In genomic region chr7:133191787-133192186, GRCh38 we compare ENCODE assay signal across 25 cellular contexts.
DNase-seq lines count a peak whose midpoint lies in the region; ATAC-seq, FAIRE-seq and TF ChIP-seq lines count a peak whose summit lies in the region.
"Had no signal": no experiment of that assay in that cellular context is flagged by ENCODE, and none has a peak within 500 bp of the region (broad histone marks: within the 10 kb centered on the region; RNA-seq: fewer than 3 reads in every experiment).

No MANE protein-coding gene starts in this region.

- H3K23ac ChIP-seq in H1 (ENCODE audit: insufficient read length) (no peak overlapping the region), neuronal stem cell (ENCODE audit: low read depth, low read length, poor library complexity) (no peak overlapping the region)

- H3K4ac ChIP-seq in H1 (replicated peaks; ENCODE audit: insufficient read length, low read depth, low read length) (no peak overlapping the region), neuronal stem cell (ENCODE audit: low read length) (no peak overlapping the region)

- H4K5ac ChIP-seq in H1 (ENCODE audit: insufficient read length, low read depth, low read length), result no peak overlapping the region

- H4K91ac ChIP-seq in H1 (replicated peaks; ENCODE audit: insufficient read length, low read length), result no peak overlapping the region
- peak overlapping the region; percentile 33 for H4K91ac ChIP-seq in neuronal stem cell (ENCODE audit: low read depth, low read length, poor library complexity)

- H2AFZ ChIP-seq in SK-N-SH (ENCODE audit: low read depth) (no peak overlapping the region), H1 (ENCODE audit: low read length) (0 out of 2 replicates have a peak overlapping the region, but pooled peaks have one; percentile 55), neuronal stem cell (ENCODE audit: low read length) (no peak overlapping the region)

- no peak for FAIRE-seq in H1 (lab: Jason Lieb, UNC)
- FAIRE-seq: A204.1, GM12878, GM12892, GM18507 had no signal

- no peaks in the 10 kb centered on the region for H3K9me3 Mint-ChIP-seq in activated naive CD8-positive, alpha-beta T cell treated with anti-CD3 and anti-CD28 coated beads, Interleukin-2, amount 50 U/mL, for 24 hours
- H3K9me3 Mint-ChIP-seq in CD4-positive, alpha-beta memory T cell, result peaks cover 0 to 3% (median 0%) of the 10 kb centered on the region in 8 donors
- H3K9me3 Mint-ChIP-seq: CD4-positive, alpha-beta T cell; CD8-positive, alpha-beta memory T cell had no signal

- peak; percentile 36 for DNase-seq in SK-N-SH
- DNase-seq in H1 (ENCODE audit: low read depth in 1 of 2, low spot score in 2 of 2), result no peak
- DNase-seq in neuronal stem cell (ENCODE audit: low spot score), result no peak
- DNase-seq in A673 (ENCODE audit: low spot score), result no peak
- DNase-seq in activated naive CD8-positive, alpha-beta T cell treated with anti-CD3 and anti-CD28 coated beads, Interleukin-2, amount 50 U/mL, for 24 hours, result no peak
- DNase-seq in CD4-positive, alpha-beta memory T cell, result no peak
- DNase-seq: 8988T; AML-193; CD4-positive, alpha-beta T cell; CD8-positive, alpha-beta memory T cell; COR-L47; DMS 273 treated with DMSO at 0.1 percent for 48 hours; DMS153; DMS53; DMS79; DND-41; EL; GDM1 had no signal

- H3K18ac ChIP-seq in H1 (ENCODE audit: extremely low read depth, low read length) (no peak overlapping the region), neuronal stem cell (ENCODE audit: low read length) (no peak overlapping the region)

- no peak for TF ChIP-seq POLR2A in H1 (IDR thresholded peaks at IDR 0.05; ENCODE audit: control extremely low read depth in 1 of 2, low read depth in 2 of 2, low read length in 2 of 2)

- H3K4me1 Mint-ChIP-seq in activated naive CD8-positive, alpha-beta T cell treated with anti-CD3 and anti-CD28 coated beads, Interleukin-2, amount 50 U/mL, for 24 hours, result no peaks in the 10 kb centered on the region
- H3K4me1 Mint-ChIP-seq in CD4-positive, alpha-beta memory T cell, result no peaks in the 10 kb centered on the region
- H3K4me1 Mint-ChIP-seq: B cell; CD8-positive, alpha-beta memory T cell had no signal

- no peak for TF ChIP-seq CTCF in SK-N-SH (IDR thresholded peaks at IDR 0.05)
- no peak for TF ChIP-seq CTCF in H1 (IDR thresholded peaks at IDR 0.05; ENCODE audit: control extremely low read depth in 1 of 3, insufficient read depth in 1 of 3, low read depth in 1 of 3, low read length in 3 of 3)
- TF ChIP-seq CTCF in A673 (conservative IDR thresholded peaks at IDR 0.05; ENCODE audit: low read depth, low read length), result no peak

- H2BK5ac ChIP-seq in H1 (ENCODE audit: low read depth, low read length) (no peak overlapping the region), neuronal stem cell (ENCODE audit: low read length) (no peak overlapping the region)

- no peak overlapping the region for H3K27ac Mint-ChIP-seq in activated naive CD8-positive, alpha-beta T cell treated with anti-CD3 and anti-CD28 coated beads, Interleukin-2, amount 50 U/mL, for 24 hours
- no peak overlapping the region for H3K27ac Mint-ChIP-seq in CD4-positive, alpha-beta memory T cell
- H3K27ac Mint-ChIP-seq: B cell; CD4-positive, alpha-beta T cell had no signal

- no peak overlapping the region for H2BK20ac ChIP-seq in H1 (ENCODE audit: low read length)

- H3K9me2 ChIP-seq in SK-N-SH, result no peaks in the 10 kb centered on the region

- H3K4me1 ChIP-seq in SK-N-SH (ENCODE audit: control insufficient read depth in 1 of 2, insufficient read depth in 2 of 2, low read depth in 1 of 2, low read length in 1 of 2) (peaks cover 0 to 10% of the 10 kb centered on the region in 2 experiments; a peak in 2 of 4 replicates), H1 (replicated peaks in 1 of 4; ENCODE audit: control insufficient read depth in 3 of 4, insufficient read depth in 4 of 4, low read length in 3 of 4) (peaks cover under 1 to 13% (median 9%) of the 10 kb centered on the region in 4 experiments; a peak in 5 of 7 replicates), neuronal stem cell (ENCODE audit: control insufficient read depth in 2 of 2, insufficient read depth in 1 of 2, low read depth in 1 of 2, low read length in 2 of 2) (no peaks in the 10 kb centered on the region), A673 (ENCODE audit: insufficient read depth, low read length, poor library complexity, severe bottlenecking) (no peaks in the 10 kb centered on the region)
- no peaks in the 10 kb centered on the region for H3K4me1 ChIP-seq in CD4-positive, alpha-beta memory T cell (ENCODE audit: insufficient read depth, low read length)
- H3K4me1 ChIP-seq: BLaER1 treated with 17β-estradiol and CSF1 and Interleukin-3, amounts not matched to agents 10 nM and 100 nM had no signal

- H2AK5ac ChIP-seq in H1 (ENCODE audit: low read depth, low read length) (no peak overlapping the region), neuronal stem cell (ENCODE audit: low read depth, low read length) (no peak overlapping the region)

- H3K9ac ChIP-seq in SK-N-SH (no peak overlapping the region), H1 (replicated peaks in 1 of 4; ENCODE audit: extremely low read depth in 1 of 4, low read depth in 3 of 4, low read length in 3 of 4) (no peak overlapping the region), neuronal stem cell (ENCODE audit: low read depth, low read length, poor library complexity) (no peak overlapping the region)
- H3K9ac ChIP-seq: BLaER1 treated with 17β-estradiol and CSF1 and Interleukin-3, amounts not matched to agents 10 nM and 100 nM had no signal

- H3K36me3 ChIP-seq in SK-N-SH (replicated peaks in 1 of 2; ENCODE audit: control insufficient read depth in 1 of 2, insufficient read depth in 2 of 2, low read length in 1 of 2) (no peaks in the 10 kb centered on the region), H1 (ENCODE audit: control insufficient read depth in 2 of 4, insufficient read depth in 4 of 4, low read length in 3 of 4) (no peaks in the 10 kb centered on the region), neuronal stem cell (replicated peaks in 1 of 2; ENCODE audit: control insufficient read depth in 2 of 2, insufficient read depth in 2 of 2, low read length in 2 of 2) (no peaks in the 10 kb centered on the region), A673 (ENCODE audit: insufficient read depth, low read length, poor library complexity, severe bottlenecking) (no peaks in the 10 kb centered on the region)
- no peaks in the 10 kb centered on the region for H3K36me3 ChIP-seq in CD4-positive, alpha-beta memory T cell (ENCODE audit: insufficient read depth, low read length)
- H3K36me3 ChIP-seq: BLaER1 treated with 17β-estradiol and CSF1 and Interleukin-3, amounts not matched to agents 10 nM and 100 nM had no signal

- H2BK12ac ChIP-seq in H1 (ENCODE audit: low read depth, low read length) (no peak overlapping the region), neuronal stem cell (ENCODE audit: low read length) (no peak overlapping the region)

- H4K20me1 ChIP-seq in SK-N-SH (ENCODE audit: insufficient read depth) (no peaks in the 10 kb centered on the region), H1 (replicated peaks in 1 of 2; ENCODE audit: control insufficient read depth in 1 of 2, insufficient read depth in 2 of 2, low read length in 2 of 2) (no peaks in the 10 kb centered on the region)
- H4K20me1 ChIP-seq: BLaER1 treated with 17β-estradiol and CSF1 and Interleukin-3, amounts not matched to agents 10 nM and 100 nM had no signal

- 34% methylated on average over 4 of the region's 4 CpGs for WGBS in SK-N-SH (ENCODE audit: low lambda C conversion rate)
- 97% methylated on average over 4 of the region's 4 CpGs; no CpG with 5 or more reads in 1 of the 2 experiments for WGBS in H1 (ENCODE audit: extremely low coverage in 1 of 2, insufficient coverage in 1 of 2, insufficient read length in 1 of 2, insufficient replicate concordance in 2 of 2, low coverage in 1 of 2, low lambda C conversion rate in 2 of 2, missing lambda C conversion rate in 1 of 2), 2 experiments
- no CpG with 5 or more reads among the region's 4 CpGs for WGBS in neuronal stem cell (ENCODE audit: extremely low coverage in 2 of 2, insufficient read length in 2 of 2, insufficient replicate concordance in 1 of 2), 2 donors

- CTCF ChIA-PET in SK-N-SH (lab: Yijun Ruan, JAX), result interaction anchor here (0.6 to 1.8 kb wide), 4 partner anchors 9 to 80 kb away, joined by 3 to 4 read pairs (median 4); no protein-coding TSS in a partner anchor
- CTCF ChIA-PET in H1 (lab: Charles Lee; ENCODE audit: partially characterized antibody), result interaction anchor here (0.6 to 2.6 kb wide), 5 partner anchors 12 to 523 kb away, joined by 3 to 12 read pairs (median 4); no protein-coding TSS in a partner anchor
- CTCF ChIA-PET in A673 (lab: Charles Lee), result interaction anchor here (0.6 kb wide), 1 partner anchor 285 kb away, joined by 4 read pairs; no protein-coding TSS in a partner anchor
- CTCF ChIA-PET in CD4-positive, alpha-beta memory T cell (lab: Charles Lee; ENCODE audit: partially characterized antibody), result no interaction called here

- TF ChIP-seq EP300 in SK-N-SH (IDR thresholded peaks at IDR 0.05; ENCODE audit: borderline replicate concordance in 1 of 2, low read depth in 1 of 2, low read length in 1 of 2) (peak in 1 of 2 experiments; percentile 74; a peak in 1 of 4 replicates), H1 (IDR thresholded peaks at IDR 0.05; ENCODE audit: borderline replicate concordance in 1 of 2, low read depth in 2 of 2, low read length in 2 of 2) (no peak)

- H3K4me2 ChIP-seq in SK-N-SH (no peak overlapping the region), H1 (ENCODE audit: insufficient read depth in 1 of 2, low read depth in 2 of 2, low read length in 2 of 2) (no peak overlapping the region), neuronal stem cell (ENCODE audit: insufficient read depth, low read length, poor library complexity, severe bottlenecking) (no peak overlapping the region)
- H3K4me2 ChIP-seq: BLaER1 treated with 17β-estradiol and CSF1 and Interleukin-3, amounts not matched to agents 10 nM and 100 nM had no signal

- no peaks in the 10 kb centered on the region for H3F3A ChIP-seq in SK-N-SH (replicated peaks; ENCODE audit: insufficient read depth)

- POLR2A ChIA-PET in SK-N-SH (lab: Yijun Ruan, JAX), result no interaction called here
- POLR2A ChIA-PET in H1 (lab: Charles Lee; ENCODE audit: partially characterized antibody), result no interaction called here
- POLR2A ChIA-PET in A673 (lab: Charles Lee; ENCODE audit: low non-redundant PET), result no interaction called here
- POLR2A ChIA-PET in CD4-positive, alpha-beta memory T cell (lab: Charles Lee; ENCODE audit: partially characterized antibody), result no interaction called here

- H3K4me3 ChIP-seq in SK-N-SH (ENCODE audit: low read depth in 2 of 2, low read length in 1 of 2), result no peak overlapping the region
- H3K4me3 ChIP-seq in H1 (ENCODE audit: extremely low read depth in 1 of 4, insufficient read depth in 2 of 4, low read depth in 3 of 4, low read length in 4 of 4), result no peak overlapping the region
- no peak overlapping the region for H3K4me3 ChIP-seq in neuronal stem cell (ENCODE audit: low read length in 2 of 2)
- no peak overlapping the region for H3K4me3 ChIP-seq in A673 (ENCODE audit: low read depth, low read length, poor library complexity, severe bottlenecking)
- H3K4me3 ChIP-seq in CD4-positive, alpha-beta memory T cell (ENCODE audit: low read length in 2 of 2), result no peak overlapping the region
- H3K4me3 ChIP-seq: BLaER1 treated with 17β-estradiol and CSF1 and Interleukin-3, amounts not matched to agents 10 nM and 100 nM; GM12878 had no signal

- 0 out of 2 replicates have a peak, but pooled peaks cover 2% of the 10 kb centered on the region for H3K23me2 ChIP-seq in H1 (ENCODE audit: low read depth, low read length)

- BruUV-seq in A673 (replicated peaks; lab: Mats Ljungman, UMichigan), result no TSS peak

- no peak overlapping the region for H3K56ac ChIP-seq in H1 (replicated peaks; ENCODE audit: insufficient read length, low read depth, low read length)

- no peak overlapping the region for H2BK120ac ChIP-seq in H1 (replicated peaks; ENCODE audit: low read depth, low read length)
- no peak overlapping the region for H2BK120ac ChIP-seq in neuronal stem cell (ENCODE audit: low read depth, low read length)

- intact Hi-C loops in A673 (cut with micrococcal nuclease; ENCODE audit: unreplicated experiment), result no loop called here
- intact Hi-C loops in CD4-positive, alpha-beta memory T cell (cut with micrococcal nuclease), result no loop called here

- ATAC-seq in activated naive CD8-positive, alpha-beta T cell treated with anti-CD3 and anti-CD28 coated beads, Interleukin-2, amount 50 U/mL, for 24 hours, result no peak
- ATAC-seq: GM12878 had no signal

- H4K8ac ChIP-seq in H1 (ENCODE audit: extremely low read depth, insufficient read depth, low read length) (no peak overlapping the region), neuronal stem cell (ENCODE audit: low read depth, low read length) (no peak overlapping the region)

- H3K9me3 ChIP-seq in SK-N-SH, result no peaks in the 10 kb centered on the region
- H3K9me3 ChIP-seq in H1 (ENCODE audit: insufficient read depth in 2 of 2, low read depth in 1 of 2, low read length in 1 of 2), result no peaks in the 10 kb centered on the region
- no peaks in the 10 kb centered on the region for H3K9me3 ChIP-seq in neuronal stem cell (replicated peaks in 1 of 2; ENCODE audit: control insufficient read depth in 2 of 2, insufficient read depth in 1 of 2, low read depth in 1 of 2, low read length in 2 of 2)
- H3K9me3 ChIP-seq in A673 (ENCODE audit: low read depth, low read length, poor library complexity, severe bottlenecking), result no peaks in the 10 kb centered on the region
- no peaks in the 10 kb centered on the region for H3K9me3 ChIP-seq in CD4-positive, alpha-beta memory T cell (ENCODE audit: control insufficient read depth in 1 of 2, low read length in 2 of 2)

- no peaks in the 10 kb centered on the region for H3K36me3 Mint-ChIP-seq in activated naive CD8-positive, alpha-beta T cell treated with anti-CD3 and anti-CD28 coated beads, Interleukin-2, amount 50 U/mL, for 24 hours (ENCODE audit: low read depth)
- H3K36me3 Mint-ChIP-seq in CD4-positive, alpha-beta memory T cell, result no peaks in the 10 kb centered on the region
- H3K36me3 Mint-ChIP-seq: CD8-positive, alpha-beta memory T cell had no signal

- H2BK15ac ChIP-seq in H1 (ENCODE audit: low read length) (no peak overlapping the region), neuronal stem cell (ENCODE audit: low read length) (no peak overlapping the region)

- TF ChIP-seq RAD21 in SK-N-SH (IDR thresholded peaks at IDR 0.05; ENCODE audit: low read length) (no peak), H1 (IDR thresholded peaks at IDR 0.05 in 1 of 2, conservative IDR thresholded peaks at IDR 0.05 in 1 of 2; ENCODE audit: low read depth in 2 of 2, low read length in 2 of 2) (no peak)

- H3K79me1 ChIP-seq in H1 (ENCODE audit: low read depth, low read length) (no peaks in the 10 kb centered on the region), neuronal stem cell (ENCODE audit: low read depth, low read length) (no peaks in the 10 kb centered on the region)

- H3K27me3 ChIP-seq in SK-N-SH (ENCODE audit: insufficient read depth) (no peaks in the 10 kb centered on the region; the same call in 1 of the 2 replicates), H1 (replicated peaks in 1 of 4; ENCODE audit: control insufficient read depth in 3 of 4, extremely low read depth in 1 of 4, insufficient read depth in 3 of 4, low read length in 3 of 4) (no peaks in the 10 kb centered on the region), neuronal stem cell (ENCODE audit: control insufficient read depth in 3 of 3, insufficient read depth in 3 of 3, low read depth in 1 of 3, low read length in 3 of 3) (no peaks in the 10 kb centered on the region), A673 (replicated peaks; ENCODE audit: insufficient read depth, low read depth, low read length, poor library complexity) (peaks cover under 1% of the 10 kb centered on the region)
- no peaks in the 10 kb centered on the region for H3K27me3 ChIP-seq in CD4-positive, alpha-beta memory T cell (ENCODE audit: insufficient read depth, low read length)
- H3K27me3 ChIP-seq: BLaER1 treated with 17β-estradiol and CSF1 and Interleukin-3, amounts not matched to agents 10 nM and 100 nM had no signal

- H3K27me3 Mint-ChIP-seq in activated naive CD8-positive, alpha-beta T cell treated with anti-CD3 and anti-CD28 coated beads, Interleukin-2, amount 50 U/mL, for 24 hours, result no peaks in the 10 kb centered on the region
- H3K27me3 Mint-ChIP-seq in CD4-positive, alpha-beta memory T cell, result peaks cover 2 to 7% of the 10 kb centered on the region in 2 donors

- H3K79me2 ChIP-seq in SK-N-SH (ENCODE audit: insufficient read depth), result no peaks in the 10 kb centered on the region
- H3K79me2 ChIP-seq in H1 (ENCODE audit: control insufficient read depth in 1 of 2, insufficient read depth in 2 of 2, low read length in 2 of 2), result no peaks in the 10 kb centered on the region

- H3K14ac ChIP-seq in H1 (ENCODE audit: insufficient read length) (no peak overlapping the region), neuronal stem cell (ENCODE audit: low read length) (no peak overlapping the region)

- no peak overlapping the region for H3K27ac ChIP-seq in SK-N-SH (ENCODE audit: low read depth in 2 of 2, low read length in 1 of 2)
- no peak overlapping the region for H3K27ac ChIP-seq in H1 (ENCODE audit: low read depth, low read length)
- no peak overlapping the region for H3K27ac ChIP-seq in neuronal stem cell (replicated peaks; ENCODE audit: low read length)
- H3K27ac ChIP-seq in A673 (ENCODE audit: low read depth, low read length, poor library complexity, severe bottlenecking), result no peak overlapping the region
- H3K27ac ChIP-seq in CD4-positive, alpha-beta memory T cell (ENCODE audit: low read depth, low read length), result no peak overlapping the region
- H3K27ac ChIP-seq: BLaER1 treated with 17β-estradiol and CSF1 and Interleukin-3, amounts not matched to agents 10 nM and 100 nM; C4-2B had no signal

- H3K4me3 Mint-ChIP-seq in activated naive CD8-positive, alpha-beta T cell treated with anti-CD3 and anti-CD28 coated beads, Interleukin-2, amount 50 U/mL, for 24 hours, result no peak overlapping the region
- H3K4me3 Mint-ChIP-seq in CD4-positive, alpha-beta memory T cell, result no peak overlapping the region
- H3K4me3 Mint-ChIP-seq: B cell; CD4-positive, alpha-beta T cell; CD8-positive, alpha-beta memory T cell had no signal

Comparison
In these comparisons a context has a peak if more than half of its experiments do, and no peak if none do; other contexts are left out.
1. Of the 17 proteins assayed by ChIP-seq in both H1 and SK-N-SH: peak only in H1: none; only in SK-N-SH: CHD2; in both: none; in neither: 15; mixed calls (peak in some experiments, not most) for 1.